In the genomic region with DNA sequence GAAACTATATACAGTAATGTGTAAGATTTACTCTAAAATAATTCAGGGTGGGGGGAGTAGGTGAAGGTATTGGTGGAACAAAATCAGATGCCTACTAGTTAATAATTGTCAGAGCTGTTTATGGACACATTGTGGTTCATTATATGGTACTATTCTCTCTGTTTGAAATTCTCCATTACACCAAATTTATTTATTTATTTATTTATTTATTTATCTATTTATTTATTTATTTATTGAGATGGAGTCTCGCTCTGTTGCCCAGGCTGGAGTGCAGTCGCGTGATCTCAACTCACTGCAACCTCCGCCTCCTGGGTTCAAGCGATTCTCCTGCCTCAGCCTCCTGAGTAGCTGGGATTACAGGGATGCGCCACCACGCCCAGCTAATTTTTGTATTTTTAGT, we compare ENCODE assay signal across 4 cellular contexts. TPM values are rescaled to one million over a fixed set of nuclear protein-coding genes. Genes with fewer than 3 reads are reported as not detected.
"Had no signal": no experiment of that assay in that cellular context is flagged by ENCODE, and none has a peak within 500 bp of the region (broad histone marks: within the 10 kb centered on the region; RNA-seq: fewer than 3 reads in every experiment).

No MANE protein-coding gene starts in this region.

RNA-seq across cellular contexts. Expression of a gene that starts 14.5 kb away (rescaled TPM):
- polyA plus RNA-seq: hepatocyte; immature natural killer cell; keratinocyte; naive thymus-derived CD4-positive, alpha-beta T cell had no signal
